In the genomic region with DNA sequence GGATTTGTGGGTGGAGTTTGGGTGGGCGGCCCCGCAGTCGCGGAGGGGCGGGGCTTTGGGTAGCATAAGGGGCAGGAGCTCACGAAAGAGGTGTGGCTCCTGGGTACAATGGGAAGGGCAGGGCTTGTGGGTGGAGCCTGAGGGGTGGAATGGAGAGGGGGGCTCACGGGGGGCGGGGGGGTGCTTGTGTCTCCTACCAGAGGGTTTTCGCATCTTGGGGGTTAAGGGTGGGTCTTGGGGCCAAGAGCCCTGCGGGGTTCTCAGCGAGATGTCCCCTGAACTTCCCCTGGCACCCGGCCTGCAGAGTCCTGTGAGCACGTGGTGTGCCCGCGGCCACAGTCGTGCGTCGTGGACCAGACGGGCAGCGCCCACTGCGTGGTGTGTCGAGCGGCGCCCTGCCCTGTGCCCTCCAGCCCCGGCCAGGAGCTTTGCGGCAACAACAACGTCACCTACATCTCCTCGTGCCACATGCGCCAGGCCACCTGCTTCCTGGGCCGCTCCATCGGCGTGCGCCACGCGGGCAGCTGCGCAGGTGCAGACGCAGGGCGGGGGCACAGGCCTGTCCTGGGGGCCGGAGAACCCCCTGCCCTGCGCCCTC, we compare ENCODE assay signal across 6 cellular contexts. TPM values are rescaled to one million over a fixed set of nuclear protein-coding genes. Genes with fewer than 3 reads are reported as not detected.
DNase-seq lines count a peak whose midpoint lies in the region; ATAC-seq lines count a peak whose summit lies in the region.

No MANE protein-coding gene starts in this region.

- no peaks in the 10 kb centered on the region for H3K9me3 Mint-ChIP-seq in activated naive CD8-positive, alpha-beta T cell treated with anti-CD3 and anti-CD28 coated beads for 36 hours

- no peaks in the 10 kb centered on the region for H3K36me3 ChIP-seq in muscle layer of colon (ENCODE audit: insufficient read depth, low read length)

- peak; percentile 85 for DNase-seq in NCI-H2227 (lab: John Stamatoyannopoulos, UW; ENCODE audit: unreplicated experiment)
- DNase-seq in NCI-H2227 treated with DMSO at 0.1 percent for 48 hours (lab: John Stamatoyannopoulos, UW), result no peak
- peak; percentile 93 for DNase-seq in activated naive CD8-positive, alpha-beta T cell treated with anti-CD3 and anti-CD28 coated beads for 36 hours
- no peak for DNase-seq in SKM-1 treated with dmso at 0.1 percent for 144 hours (lab: John Stamatoyannopoulos, UW; ENCODE audit: unreplicated experiment)

- peaks cover 1% of the 10 kb centered on the region for H3K36me3 Mint-ChIP-seq in activated naive CD8-positive, alpha-beta T cell treated with anti-CD3 and anti-CD28 coated beads for 36 hours

- H3K27me3 Mint-ChIP-seq in activated naive CD8-positive, alpha-beta T cell treated with anti-CD3 and anti-CD28 coated beads for 36 hours, result peaks cover 10% of the 10 kb centered on the region

- no peak for ATAC-seq in GM21825 (IDR thresholded peaks at IDR 0.05; ENCODE audit: unreplicated experiment)

- H3K27ac Mint-ChIP-seq in activated naive CD8-positive, alpha-beta T cell treated with anti-CD3 and anti-CD28 coated beads for 36 hours, result peak overlapping the region; percentile 96

- H3K4me1 Mint-ChIP-seq in activated naive CD8-positive, alpha-beta T cell treated with anti-CD3 and anti-CD28 coated beads for 36 hours, result no peaks in the 10 kb centered on the region

- H3K4me1 ChIP-seq in muscle layer of colon (ENCODE audit: insufficient read depth, low read length), result peaks cover 17% of the 10 kb centered on the region

- H3K9ac ChIP-seq in muscle layer of colon (ENCODE audit: low read length), result no peak overlapping the region

- H3K27ac ChIP-seq in muscle layer of colon (ENCODE audit: low read depth, low read length), result peak overlapping the region; percentile 91

- H3K27me3 ChIP-seq in muscle layer of colon (ENCODE audit: control insufficient read depth in 1 of 2, insufficient read depth in 2 of 2, low read length in 2 of 2), result peaks cover 0 to 6% of the 10 kb centered on the region in 2 donors

- no peaks in the 10 kb centered on the region for H3K9me3 ChIP-seq in muscle layer of colon (ENCODE audit: low read length)

- peak overlapping the region; percentile 92 for H3K4me3 Mint-ChIP-seq in activated naive CD8-positive, alpha-beta T cell treated with anti-CD3 and anti-CD28 coated beads for 36 hours

- H3K4me3 ChIP-seq in muscle layer of colon (ENCODE audit: low read depth in 1 of 2, low read length in 2 of 2), result peak overlapping the region; percentile 32 to 55

RNA-seq across cellular contexts. Expression of a gene that starts 4.9 kb away (rescaled TPM):
- 1 to 10 TPM; 6.2 to 6.5 TPM for total RNA-seq in activated naive CD8-positive, alpha-beta T cell treated with anti-CD3 and anti-CD28 coated beads for 36 hours

RNA-seq across cellular contexts. Expression of a gene that starts 14.1 kb away (rescaled TPM):
- total RNA-seq in activated naive CD8-positive, alpha-beta T cell treated with anti-CD3 and anti-CD28 coated beads for 36 hours, result not detected

RNA-seq across cellular contexts. Expression of a gene that starts 18.1 kb away (rescaled TPM):
- total RNA-seq in activated naive CD8-positive, alpha-beta T cell treated with anti-CD3 and anti-CD28 coated beads for 36 hours, result 100 to 1,000 TPM; 106 to 108 TPM

RNA-seq across cellular contexts. Expression of a gene that starts 27.6 kb away (rescaled TPM):
- total RNA-seq in activated naive CD8-positive, alpha-beta T cell treated with anti-CD3 and anti-CD28 coated beads for 36 hours, result not detected

RNA-seq across cellular contexts. Expression of a gene that starts 41.4 kb away (rescaled TPM):
- total RNA-seq in activated naive CD8-positive, alpha-beta T cell treated with anti-CD3 and anti-CD28 coated beads for 36 hours, result not detected

Comparison
In these comparisons a context has a peak if more than half of its experiments do, and no peak if none do; other contexts are left out.
1. DNase-seq: peak in NCI-H2227 (single experiment) and activated naive CD8-positive, alpha-beta T cell treated with anti-CD3 and anti-CD28 coated beads for 36 hours (single experiment); none in NCI-H2227 treated with DMSO at 0.1 percent for 48 hours (single experiment) and SKM-1 treated with dmso at 0.1 percent for 144 hours (single experiment).